ENCODE assay signal across 22 cellular contexts in genomic region chr3:138401834-138402233, GRCh38. TPM values are rescaled to one million over a fixed set of nuclear protein-coding genes. Genes with fewer than 3 reads are reported as not detected.
"Had no signal": no experiment of that assay in that cellular context is flagged by ENCODE, and none has a peak within 500 bp of the region (broad histone marks: within the 10 kb centered on the region; RNA-seq: fewer than 3 reads in every experiment).

No MANE protein-coding gene starts in this region.

- ATAC-seq: esophagus mucosa; left lung; naive thymus-derived CD8-positive, alpha-beta T cell had no signal

- H3K4me3 Mint-ChIP-seq: immature natural killer cell; naive thymus-derived CD8-positive, alpha-beta T cell; type B pancreatic cell had no signal

- H3K27me3 ChIP-seq: heart left ventricle, left lung, right atrium auricular region, sigmoid colon, suprapubic skin, thyroid gland had no signal

- H3K9me3 ChIP-seq: heart left ventricle, left lung, right atrium auricular region, sigmoid colon, suprapubic skin, thyroid gland had no signal

- H3K27me3 Mint-ChIP-seq: type B pancreatic cell had no signal

- H3K27ac Mint-ChIP-seq: immature natural killer cell, type B pancreatic cell had no signal

- FAIRE-seq: endometrium, frontal cortex, keratinocyte, small intestine, urothelium cell line had no signal

- H3K9me3 Mint-ChIP-seq: immature natural killer cell; naive thymus-derived CD8-positive, alpha-beta T cell; type B pancreatic cell had no signal

- H3K4me1 ChIP-seq: left lung, suprapubic skin, thyroid gland had no signal

- H3K4me1 Mint-ChIP-seq: immature natural killer cell had no signal

- H3K4me3 ChIP-seq: heart left ventricle, left lung, lung, right atrium auricular region, sigmoid colon, suprapubic skin, thyroid gland had no signal

- H3K36me3 Mint-ChIP-seq: immature natural killer cell; naive thymus-derived CD8-positive, alpha-beta T cell had no signal

- DNase-seq: effector memory CD4-positive, alpha-beta T cell; immature natural killer cell; left lung; mesenchymal stem cell; naive thymus-derived CD8-positive, alpha-beta T cell; sigmoid colon; small intestine; stimulated activated CD4-positive, alpha-beta T cell treated with anti-CD3 and anti-CD28 coated beads, Interleukin-12 subunit alpha, Interleukin-12 subunit beta, amount 100 ng/mL, for 4 hours; stimulated activated naive CD4-positive, alpha-beta T cell; thyroid gland had no signal

- H3K27ac ChIP-seq: left lung, sigmoid colon, suprapubic skin, thyroid gland had no signal

RNA-seq across cellular contexts. Expression of gene ESYT3, which starts 32.6 kb away (rescaled TPM):
- total RNA-seq: glomerular endothelial cell had no signal
- polyA plus RNA-seq: fibroblast of lung; immature natural killer cell; naive thymus-derived CD8-positive, alpha-beta T cell had no signal

RNA-seq across cellular contexts. Expression of gene MRAS, which starts 53.5 kb away (rescaled TPM):
- polyA plus RNA-seq: immature natural killer cell; naive thymus-derived CD8-positive, alpha-beta T cell had no signal
